In the genomic region with DNA sequence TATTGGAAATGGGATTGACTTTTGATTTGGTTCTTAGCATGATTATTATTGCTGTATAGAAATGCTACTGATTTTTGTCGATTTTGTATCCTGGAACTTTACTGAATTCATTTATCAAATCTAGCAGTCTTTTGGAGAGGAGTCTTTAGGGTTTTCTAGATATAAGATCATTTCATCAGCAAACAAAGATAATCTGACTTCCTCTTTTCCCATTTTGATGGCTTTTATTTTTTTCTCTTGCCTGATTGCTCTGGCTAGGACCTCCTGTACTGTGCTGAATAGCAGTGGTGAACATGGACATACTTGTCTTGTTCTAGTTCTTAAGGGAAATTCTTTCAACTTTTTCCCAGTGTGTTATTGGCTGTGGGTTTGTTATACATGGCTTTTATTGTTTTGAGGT, we compare ENCODE assay signal across 1 cellular context.
TF ChIP-seq lines count a peak whose summit lies in the region.

No MANE protein-coding gene starts in this region.

TF ChIP-seq in GM23338, 12 proteins besides CTCF, POLR2A, EP300 and RAD21 (continued from another document):
- TF ChIP-seq, protein P1, sequence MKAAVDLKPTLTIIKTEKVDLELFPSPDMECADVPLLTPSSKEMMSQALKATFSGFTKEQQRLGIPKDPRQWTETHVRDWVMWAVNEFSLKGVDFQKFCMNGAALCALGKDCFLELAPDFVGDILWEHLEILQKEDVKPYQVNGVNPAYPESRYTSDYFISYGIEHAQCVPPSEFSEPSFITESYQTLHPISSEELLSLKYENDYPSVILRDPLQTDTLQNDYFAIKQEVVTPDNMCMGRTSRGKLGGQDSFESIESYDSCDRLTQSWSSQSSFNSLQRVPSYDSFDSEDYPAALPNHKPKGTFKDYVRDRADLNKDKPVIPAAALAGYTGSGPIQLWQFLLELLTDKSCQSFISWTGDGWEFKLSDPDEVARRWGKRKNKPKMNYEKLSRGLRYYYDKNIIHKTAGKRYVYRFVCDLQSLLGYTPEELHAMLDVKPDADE (IDR thresholded peaks at IDR 0.05): no peak
TF ChIP-seq in GM23338: peak in this region for 1.
